18 cellular contexts compared by ENCODE assay signal in genomic region chr2:6441800-6442199, GRCh38.
"Had no signal": no experiment of that assay in that cellular context is flagged by ENCODE, and none has a peak within 500 bp of the region (broad histone marks: within the 10 kb centered on the region; RNA-seq: fewer than 3 reads in every experiment).

No MANE protein-coding gene starts in this region.

- H3K27me3 Mint-ChIP-seq: activated naive CD8-positive, alpha-beta T cell treated with anti-CD3 and anti-CD28 coated beads for 36 hours; T-helper 17 cell had no signal

- H3K36me3 ChIP-seq: breast epithelium, gastrocnemius medialis, heart right ventricle, pancreas, sigmoid colon, thyroid gland had no signal

- H3K36me3 Mint-ChIP-seq: activated naive CD8-positive, alpha-beta T cell treated with anti-CD3 and anti-CD28 coated beads for 36 hours; immature natural killer cell; natural killer cell had no signal

- H3K27me3 ChIP-seq: breast epithelium, gastrocnemius medialis, pancreas, sigmoid colon, thyroid gland had no signal

- DNase-seq: activated CD4-positive, alpha-beta T cell treated with anti-CD3 and anti-CD28 coated beads, Interleukin-2, amount 50 U/mL, for 48 hours; activated naive CD4-positive, alpha-beta T cell; activated naive CD8-positive, alpha-beta T cell treated with anti-CD3 and anti-CD28 coated beads for 36 hours; activated T-cell treated with anti-CD3 and anti-CD28 coated beads for 4 hours; cortex of kidney; erythroblast; gastrocnemius medialis; heart right ventricle; immature natural killer cell; mesendoderm; natural killer cell; pancreas; sigmoid colon; stimulated activated CD8-positive, alpha-beta memory T cell treated with anti-CD3 and anti-CD28 coated beads, Interleukin-4, amount 100 ng/mL, for 48 hours; stimulated activated naive CD4-positive, alpha-beta T cell; T-helper 17 cell; thyroid gland had no signal

- H3K4me3 ChIP-seq: breast epithelium, gastrocnemius medialis, heart right ventricle, pancreas, sigmoid colon, thyroid gland had no signal

- H3K4me3 Mint-ChIP-seq: activated naive CD8-positive, alpha-beta T cell treated with anti-CD3 and anti-CD28 coated beads for 36 hours; immature natural killer cell; natural killer cell; T-helper 17 cell had no signal

- H3K27ac ChIP-seq: breast epithelium, gastrocnemius medialis, heart right ventricle, pancreas, sigmoid colon, thyroid gland had no signal

- H3K4me1 Mint-ChIP-seq: activated naive CD8-positive, alpha-beta T cell treated with anti-CD3 and anti-CD28 coated beads for 36 hours; immature natural killer cell; natural killer cell; T-helper 17 cell had no signal

- ATAC-seq: gastrocnemius medialis, heart right ventricle, pancreas, T-helper 17 cell had no signal

- H3K9me3 ChIP-seq: breast epithelium, gastrocnemius medialis, heart right ventricle, pancreas, sigmoid colon, thyroid gland had no signal

- H3K27ac Mint-ChIP-seq: activated naive CD8-positive, alpha-beta T cell treated with anti-CD3 and anti-CD28 coated beads for 36 hours; immature natural killer cell; natural killer cell; T-helper 17 cell had no signal

- H3K4me1 ChIP-seq: breast epithelium, gastrocnemius medialis, heart right ventricle, pancreas, sigmoid colon, thyroid gland had no signal

- H3K9me3 Mint-ChIP-seq: activated naive CD8-positive, alpha-beta T cell treated with anti-CD3 and anti-CD28 coated beads for 36 hours had no signal
